In genomic region chr6:158057213-158057987, GRCh38 we compare ENCODE assay signal across 8 cellular contexts.
DNase-seq lines count a peak whose midpoint lies in the region; ATAC-seq and TF ChIP-seq lines count a peak whose summit lies in the region.

No MANE protein-coding gene starts in this region.

- CTCF ChIA-PET in activated B cell treated with CpG ODN at 0.5 μM for 24 hours (lab: Charles Lee) = no interaction called here

- H3K27me3 Mint-ChIP-seq in activated B cell treated with CpG ODN at 0.5 μM for 24 hours = no peaks in the 10 kb centered on the region

- ATAC-seq in activated B cell treated with CpG ODN at 0.5 μM for 24 hours (ENCODE audit: low read depth) = peak; percentile 25
- ATAC-seq in foreskin keratinocyte = peak; percentile 91
- no peak for ATAC-seq in thoracic aorta (ENCODE audit: insufficient number of reproducible peaks, low FRiP score, low read depth)
- ATAC-seq in HG03460 (IDR thresholded peaks at IDR 0.05; ENCODE audit: unreplicated experiment) = no peak
- ATAC-seq in HG03095 (IDR thresholded peaks at IDR 0.05; ENCODE audit: unreplicated experiment) = no peak

- TF ChIP-seq CTCF in activated B cell treated with CpG ODN at 0.5 μM for 24 hours (IDR thresholded peaks at IDR 0.05) (no peak), foreskin keratinocyte (conservative IDR thresholded peaks at IDR 0.05) (no peak), thoracic aorta (IDR thresholded peaks at IDR 0.05) (no peak)

- no peak overlapping the region for H3K27ac Mint-ChIP-seq in activated B cell treated with CpG ODN at 0.5 μM for 24 hours

- H3K36me3 Mint-ChIP-seq in activated B cell treated with CpG ODN at 0.5 μM for 24 hours (ENCODE audit: low read depth) = peaks cover 7% of the 10 kb centered on the region

- H3K4me3 ChIP-seq in thoracic aorta = no peak overlapping the region

- no peaks in the 10 kb centered on the region for H3K9me3 ChIP-seq in thoracic aorta

- POLR2A ChIA-PET in activated B cell treated with CpG ODN at 0.5 μM for 24 hours (lab: Charles Lee) = interaction anchor here (1.7 kb wide), 1 partner anchor 31 kb away, joined by 5 read pairs; no protein-coding TSS in a partner anchor

- peak; percentile 48 for DNase-seq in activated naive CD4-positive, alpha-beta T cell treated with Interleukin-2 at 50 U/mL for 16 hours
- DNase-seq in activated naive CD4-positive, alpha-beta T cell (lab: John Stamatoyannopoulos, UW) = no peak
- DNase-seq in activated B cell treated with CpG ODN at 0.5 μM for 24 hours (no peak), foreskin keratinocyte (peak; percentile 89 to 95), thoracic aorta (ENCODE audit: low spot score) (no peak), GM19238 (ENCODE audit: insufficient read length, low spot score) (no peak)

- no peak overlapping the region for H3K4me3 Mint-ChIP-seq in activated B cell treated with CpG ODN at 0.5 μM for 24 hours

- intact Hi-C loops in activated B cell treated with CpG ODN at 0.5 μM for 24 hours (cut with micrococcal nuclease) = no loop called here

- H3K36me3 ChIP-seq in thoracic aorta = no peaks in the 10 kb centered on the region

- peaks cover 26% of the 10 kb centered on the region for H3K4me1 ChIP-seq in foreskin keratinocyte
- peaks cover 11 to 46% of the 10 kb centered on the region in 2 donors for H3K4me1 ChIP-seq in thoracic aorta (ENCODE audit: control insufficient read depth in 1 of 2, low read depth in 2 of 2)

- H3K27ac ChIP-seq in foreskin keratinocyte (peak overlapping the region; percentile 58), thoracic aorta (peak overlapping the region; percentile 57 to 96)

- H3K9me3 Mint-ChIP-seq in activated B cell treated with CpG ODN at 0.5 μM for 24 hours = no peaks in the 10 kb centered on the region

- H3K27me3 ChIP-seq in foreskin keratinocyte (no peaks in the 10 kb centered on the region), thoracic aorta (replicated peaks; ENCODE audit: insufficient read depth) (no peaks in the 10 kb centered on the region)

- peaks cover 6% of the 10 kb centered on the region for H3K4me1 Mint-ChIP-seq in activated B cell treated with CpG ODN at 0.5 μM for 24 hours

Comparison
In these comparisons a context has a peak if more than half of its experiments do, and no peak if none do; other contexts are left out.
1. DNase-seq: peak in activated naive CD4-positive, alpha-beta T cell treated with Interleukin-2 at 50 U/mL for 16 hours (single experiment) and foreskin keratinocyte (2 of 2); none in activated naive CD4-positive, alpha-beta T cell (0 of 4), activated B cell treated with CpG ODN at 0.5 μM for 24 hours (single experiment), thoracic aorta (single experiment) and GM19238 (single experiment).
2. ATAC-seq: peak in activated B cell treated with CpG ODN at 0.5 μM for 24 hours (single experiment) and foreskin keratinocyte (single experiment); none in thoracic aorta (single experiment), HG03460 (single experiment) and HG03095 (single experiment).